In the genomic region with DNA sequence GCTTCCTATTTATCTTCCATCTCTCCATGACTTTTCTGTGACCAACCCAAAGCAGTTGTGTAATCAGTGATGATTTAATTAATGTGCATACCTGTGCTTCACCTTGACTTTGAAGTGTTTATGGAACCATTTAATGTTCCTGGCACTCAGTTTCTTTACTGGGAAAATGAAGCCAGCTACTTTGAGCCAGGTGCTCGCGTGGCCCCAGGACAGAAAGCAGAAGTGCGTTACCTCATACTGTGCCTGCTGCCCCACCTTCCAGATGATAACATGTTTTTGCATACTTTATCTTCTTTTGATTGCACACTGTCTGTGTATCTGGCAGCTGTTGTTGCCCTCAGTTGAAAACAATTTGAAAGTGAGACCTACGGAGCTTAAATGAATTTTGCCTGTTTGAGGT, we compare ENCODE assay signal across 10 cellular contexts.
DNase-seq lines count a peak whose midpoint lies in the region; ATAC-seq and TF ChIP-seq lines count a peak whose summit lies in the region.
"Had no signal": no experiment of that assay in that cellular context is flagged by ENCODE, and none has a peak within 500 bp of the region (broad histone marks: within the 10 kb centered on the region; RNA-seq: fewer than 3 reads in every experiment).

No MANE protein-coding gene starts in this region.

- no peaks in the 10 kb centered on the region for H3K36me3 ChIP-seq in ascending aorta

- ATAC-seq in HG03039 (IDR thresholded peaks at IDR 0.05; ENCODE audit: unreplicated experiment) = peak; percentile 81

- in situ Hi-C loops in KBM-7 (cut with MboI; ENCODE audit: low pct_unique_long_range_greater_than_20kb, low sequenced_read_pairs) = no loop called here

- DNase-seq in NCI-H2196 (lab: John Stamatoyannopoulos, UW; ENCODE audit: unreplicated experiment) (peak; percentile 23), NCI-H2196 treated with DMSO at 0.1 percent for 48 hours (lab: John Stamatoyannopoulos, UW; ENCODE audit: unreplicated experiment) (no peak), NCI-H69 (lab: John Stamatoyannopoulos, UW) (peak; percentile 97), KBM-7 (no peak), ascending aorta (ENCODE audit: low spot score in 2 of 2) (no peak)
- DNase-seq in stimulated activated CD4-positive, alpha-beta T cell treated with anti-CD3 and anti-CD28 coated beads, Interleukin-4, amount 100 ng/mL, for 24 hours = no peak
- no peak for DNase-seq in activated effector memory CD4-positive, alpha-beta T cell treated with Interleukin-2 at 50 U/mL for 16 hours
- DNase-seq: ACHN, hypothalamus had no signal

- no peak overlapping the region for H3K4me3 ChIP-seq in ascending aorta

- no peaks in the 10 kb centered on the region for H3K4me1 ChIP-seq in ascending aorta

- no peaks in the 10 kb centered on the region for H3K27me3 ChIP-seq in ascending aorta

- H3K9me3 ChIP-seq in ascending aorta = no peaks in the 10 kb centered on the region

- no peak overlapping the region for H3K27ac ChIP-seq in ascending aorta

- intact Hi-C loops in ascending aorta (cut with DNase I) = no loop called here

- no peak for TF ChIP-seq CTCF in ascending aorta (IDR thresholded peaks at IDR 0.05)

Comparison
In these comparisons a context has a peak if more than half of its experiments do, and no peak if none do; other contexts are left out.
1. DNase-seq: peak in NCI-H2196 (single experiment) and NCI-H69 (single experiment); none in NCI-H2196 treated with DMSO at 0.1 percent for 48 hours (single experiment), stimulated activated CD4-positive, alpha-beta T cell treated with anti-CD3 and anti-CD28 coated beads, Interleukin-4, amount 100 ng/mL, for 24 hours (single experiment), KBM-7 (single experiment), activated effector memory CD4-positive, alpha-beta T cell treated with Interleukin-2 at 50 U/mL for 16 hours (single experiment) and ascending aorta (0 of 2).